In the genomic region with DNA sequence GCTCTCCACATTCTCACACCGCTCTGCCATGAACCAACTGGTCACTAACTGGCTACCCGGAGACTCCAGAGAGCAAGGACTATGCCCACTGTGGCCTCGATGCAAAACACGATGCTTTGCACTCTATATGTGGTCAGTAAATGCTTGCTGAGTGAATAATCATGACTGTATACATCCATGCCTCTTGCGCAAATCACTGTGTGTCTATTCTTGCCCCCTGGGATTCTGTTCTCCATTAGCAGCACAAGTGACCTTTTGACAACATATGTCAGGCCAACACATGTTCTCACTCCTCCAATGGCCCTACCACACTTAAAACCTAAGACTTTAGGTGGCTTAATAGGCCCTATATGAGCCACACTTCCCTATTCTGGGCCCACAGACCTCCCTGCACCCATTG, we compare ENCODE assay signal across 19 cellular contexts. TPM values are rescaled to one million over a fixed set of nuclear protein-coding genes. Genes with fewer than 3 reads are reported as not detected.
DNase-seq lines count a peak whose midpoint lies in the region; ATAC-seq, FAIRE-seq and TF ChIP-seq lines count a peak whose summit lies in the region.
"Had no signal": no experiment of that assay in that cellular context is flagged by ENCODE, and none has a peak within 500 bp of the region (broad histone marks: within the 10 kb centered on the region; RNA-seq: fewer than 3 reads in every experiment).

No MANE protein-coding gene starts in this region.

- H3K9me3 ChIP-seq in PC-3 (ENCODE audit: low read length) = no peaks in the 10 kb centered on the region
- no peaks in the 10 kb centered on the region for H3K9me3 ChIP-seq in mesenchymal stem cell (ENCODE audit: control insufficient read depth, low read length)
- H3K9me3 ChIP-seq: left ventricle myocardium inferior had no signal

- H3K27ac ChIP-seq in PC-3 (ENCODE audit: low read length) (peak overlapping the region; percentile 59), mesenchymal stem cell (ENCODE audit: low read length, poor library complexity, severe bottlenecking) (no peak overlapping the region)
- H3K27ac ChIP-seq: coronary artery, epithelial cell of prostate, left ventricle myocardium inferior had no signal

- H2BK12ac ChIP-seq in mesenchymal stem cell (ENCODE audit: low read length in 2 of 2) = no peak overlapping the region

- ATAC-seq in PC-3 = no peak
- no peak for ATAC-seq in HG02973 (IDR thresholded peaks at IDR 0.05; ENCODE audit: unreplicated experiment)

- WGBS in mesenchymal stem cell = 56% methylated on average over 5 of the region's 5 CpGs

- no peaks in the 10 kb centered on the region for H3K27me3 ChIP-seq in PC-3 (ENCODE audit: low read length)
- H3K27me3 ChIP-seq in mesenchymal stem cell (ENCODE audit: control insufficient read depth in 1 of 2, insufficient read depth in 1 of 2, low read length in 2 of 2) = no peaks in the 10 kb centered on the region

- H3K4ac ChIP-seq in mesenchymal stem cell (ENCODE audit: low read depth in 1 of 2, low read length in 2 of 2) = no peak overlapping the region

- no peak overlapping the region for H3K23ac ChIP-seq in mesenchymal stem cell (ENCODE audit: low read length in 2 of 2)

- DNase-seq in GM12891 (ENCODE audit: insufficient read length, low spot score) = no peak
- DNase-seq in PC-3 = peak; percentile 69
- peak; percentile 78 for DNase-seq in epithelial cell of esophagus (ENCODE audit: low read depth)
- DNase-seq in mesenchymal stem cell = peak; percentile 92
- DNase-seq in stimulated activated CD8-positive, alpha-beta memory T cell treated with anti-CD3 and anti-CD28 coated beads, Interleukin-4, amount 100 ng/mL, for 48 hours = no peak
- DNase-seq in G401 (ENCODE audit: low spot score) = no peak
- DNase-seq in activated T-cell treated with anti-CD3 and anti-CD28 coated beads, Interleukin-2, amount 50 U/mL, for 48 hours = no peak
- DNase-seq: activated CD4-positive, alpha-beta T cell treated with anti-CD3 and anti-CD28 coated beads, Interleukin-2, amount 50 U/mL, for 1 hour; activated naive CD4-positive, alpha-beta T cell treated with anti-CD3 and anti-CD28 coated beads, Interleukin-2, amount 10 ng/mL, durations not matched to agents 7 days and 5 days; left ventricle myocardium inferior; NCI-H1092 treated with DMSO at 0.1 percent for 48 hours; NCI-H748 treated with DMSO at 0.1 percent for 48 hours; occipital lobe; substantia nigra had no signal

- TF ChIP-seq POLR2A in GM12891 (IDR thresholded peaks at IDR 0.05; ENCODE audit: low read depth, low read length) = no peak

- TF ChIP-seq CTCF in PC-3 (conservative IDR thresholded peaks at IDR 0.05; ENCODE audit: low read depth, low read length) (no peak), epithelial cell of esophagus (IDR thresholded peaks at IDR 0.05; ENCODE audit: insufficient read depth, low read depth, low read length, missing control alignments) (no peak)

- H3K79me1 ChIP-seq in mesenchymal stem cell (replicated peaks; ENCODE audit: low read length, poor library complexity, severe bottlenecking) = peaks cover 51% of the 10 kb centered on the region

- no TSS peak for BruUV-seq in PC-3 (replicated peaks; lab: Mats Ljungman, UMichigan)

- intact Hi-C loops in PC-3 (cut with micrococcal nuclease) = no loop called here

- no peak overlapping the region for H2BK5ac ChIP-seq in mesenchymal stem cell (ENCODE audit: low read depth, low read length, poor library complexity, severe bottlenecking)

- H3K14ac ChIP-seq in mesenchymal stem cell (ENCODE audit: low read length in 2 of 2) = no peak overlapping the region

- no peak overlapping the region for H2AK5ac ChIP-seq in mesenchymal stem cell (ENCODE audit: low read length, severe bottlenecking)

- H3K79me2 ChIP-seq in PC-3 (ENCODE audit: low read length) = peaks cover 41% of the 10 kb centered on the region

- peak overlapping the region; percentile 11; the same call in 1 of the 2 replicates for H3K4me2 ChIP-seq in PC-3 (ENCODE audit: low read length)
- H3K4me2 ChIP-seq in mesenchymal stem cell (ENCODE audit: low read length, poor library complexity, severe bottlenecking) = no peak overlapping the region

- H3K18ac ChIP-seq in mesenchymal stem cell (ENCODE audit: low read depth in 1 of 2, low read length in 2 of 2) = no peak overlapping the region

- CTCF ChIA-PET in PC-3 (lab: Charles Lee) = no interaction called here

- H3K36me3 ChIP-seq in PC-3 (ENCODE audit: low read depth, low read length) (no peaks in the 10 kb centered on the region), mesenchymal stem cell (ENCODE audit: control insufficient read depth in 1 of 2, insufficient read depth in 2 of 2, low read depth in 1 of 2, low read length in 2 of 2) (no peaks in the 10 kb centered on the region)
- H3K36me3 ChIP-seq: left ventricle myocardium inferior had no signal

- in situ Hi-C loops in G401 (cut with HindIII; ENCODE audit: low sequenced_read_pairs) = no loop called here

- H3K9ac ChIP-seq in PC-3 (ENCODE audit: low read length) (no peak overlapping the region), mesenchymal stem cell (ENCODE audit: low read length) (peak overlapping the region; percentile 6)

- no peaks in the 10 kb centered on the region for H4K20me1 ChIP-seq in PC-3 (ENCODE audit: low read length)

- H4K91ac ChIP-seq in mesenchymal stem cell (ENCODE audit: low read length) = no peak overlapping the region

- no peak overlapping the region for H2BK120ac ChIP-seq in mesenchymal stem cell (ENCODE audit: low read depth, low read length)

- no peaks in the 10 kb centered on the region for H3K9me2 ChIP-seq in PC-3 (replicated peaks; ENCODE audit: low read length)

- H3K4me3 ChIP-seq in PC-3 (ENCODE audit: low read length) (no peak overlapping the region), epithelial cell of esophagus (ENCODE audit: low read length) (no peak overlapping the region), mesenchymal stem cell (ENCODE audit: insufficient read depth in 1 of 2, low read depth in 1 of 2, low read length in 2 of 2) (no peak overlapping the region)
- H3K4me3 ChIP-seq: coronary artery, left ventricle myocardium inferior had no signal

- no peak overlapping the region for H2BK15ac ChIP-seq in mesenchymal stem cell (ENCODE audit: low read depth, poor library complexity, severe bottlenecking)

- no peak for FAIRE-seq in GM12891 (lab: Jason Lieb, UNC)
- FAIRE-seq: astrocyte, RCC 7860 had no signal

- POLR2A ChIA-PET in PC-3 (lab: Charles Lee; ENCODE audit: unreplicated experiment) = no interaction called here

- H3K4me1 ChIP-seq in PC-3 (ENCODE audit: insufficient read depth, low read length) (peaks cover 27% of the 10 kb centered on the region), mesenchymal stem cell (ENCODE audit: control insufficient read depth, insufficient read depth, low read depth, low read length) (peaks cover 5% of the 10 kb centered on the region)

- no peaks in the 10 kb centered on the region for H3F3A ChIP-seq in PC-3 (ENCODE audit: low read length, unreplicated experiment)

- no peak overlapping the region for H4K8ac ChIP-seq in mesenchymal stem cell (ENCODE audit: low read length)

- no peak overlapping the region for H2AFZ ChIP-seq in PC-3 (ENCODE audit: low read length)
- H2AFZ ChIP-seq in mesenchymal stem cell (ENCODE audit: low read depth, low read length) = no peak overlapping the region

TF ChIP-seq in GM12891, 5 proteins besides CTCF, POLR2A, EP300 and RAD21:
- TF ChIP-seq SPI1 (IDR thresholded peaks at IDR 0.05; ENCODE audit: low read depth, low read length) (peak; percentile 19; the same call in 1 of the 2 replicates), PAX5 (IDR thresholded peaks at IDR 0.05; ENCODE audit: insufficient read depth, low read length, severe bottlenecking) (no peak), POU2F2 (IDR thresholded peaks at IDR 0.05; ENCODE audit: low read depth, low read length) (no peak), TAF1 (IDR thresholded peaks at IDR 0.05; ENCODE audit: low read depth, low read length) (no peak)

RNA-seq across cellular contexts. Expression of a gene that starts 16.9 kb away (rescaled TPM):
- polyA plus RNA-seq in GM12891 (2012; ENCODE audit: low read depth, missing spikeins) = 1.7 TPM
- 11.1 and 12.7 TPM in 2 replicates for total RNA-seq in PC-3 (2014; rRNA removed)
- polyA plus RNA-seq in mesenchymal stem cell (2013, experiment 1 of 2) = 7.7 TPM
- polyA plus RNA-seq in mesenchymal stem cell (2013, experiment 2 of 2) = 7.8 TPM
- total RNA-seq in G401 (2014; rRNA removed; shearing (Covaris generic)) = 5.4 and 23.7 TPM in 2 replicates

Comparison
In these comparisons a context has a peak if more than half of its experiments do, and no peak if none do; other contexts are left out.
1. DNase-seq: peak in PC-3 (single experiment), epithelial cell of esophagus (single experiment) and mesenchymal stem cell (single experiment); none in GM12891 (single experiment), stimulated activated CD8-positive, alpha-beta memory T cell treated with anti-CD3 and anti-CD28 coated beads, Interleukin-4, amount 100 ng/mL, for 48 hours (single experiment), G401 (single experiment) and activated T-cell treated with anti-CD3 and anti-CD28 coated beads, Interleukin-2, amount 50 U/mL, for 48 hours (0 of 2).